In genomic region chr6:1608222-1608975, GRCh38 we compare ENCODE assay signal across 9 cellular contexts. TPM values are rescaled to one million over a fixed set of nuclear protein-coding genes. Genes with fewer than 3 reads are reported as not detected.
DNase-seq lines count a peak whose midpoint lies in the region; ATAC-seq, FAIRE-seq and TF ChIP-seq lines count a peak whose summit lies in the region.
"Had no signal": no experiment of that assay in that cellular context is flagged by ENCODE, and none has a peak within 500 bp of the region (broad histone marks: within the 10 kb centered on the region; RNA-seq: fewer than 3 reads in every experiment).

No MANE protein-coding gene starts in this region.

- no peaks in the 10 kb centered on the region for H3K36me3 ChIP-seq in pancreas

- no peak overlapping the region for H3K27ac Mint-ChIP-seq in effector memory CD8-positive, alpha-beta T cell

- H3K4me3 Mint-ChIP-seq in effector memory CD8-positive, alpha-beta T cell, result peak overlapping the region; percentile 52 to 74

- no peak for FAIRE-seq in pancreas (lab: Jason Lieb, UNC)

- peak overlapping the region in 3 of 4 donors; percentile 49 to 67 (median 65) for H3K4me3 ChIP-seq in pancreas

- WGBS in pancreas, 2 donors, result 14 to 21% methylated on average over 48 of the region's 48 CpGs

- intact Hi-C loops in pancreas (cut with DNase I), result loop anchor here in 2 of 3 donors (10.0 kb wide), 1 partner anchor 496 kb away; no protein-coding TSS in a partner anchor

- no peak overlapping the region for H3K27ac ChIP-seq in pancreas

- peak; percentile 44 for DNase-seq in NCI-H2107 treated with DMSO at 0.1 percent for 48 hours (lab: John Stamatoyannopoulos, UW; ENCODE audit: unreplicated experiment)
- DNase-seq in NCI-H2107 (lab: John Stamatoyannopoulos, UW), result no peak
- DNase-seq in NCI-H748 treated with DMSO at 0.1 percent for 48 hours (lab: John Stamatoyannopoulos, UW), result peak; percentile 42
- DNase-seq in effector memory CD8-positive, alpha-beta T cell, result no peak
- no peak for DNase-seq in pancreas
- DNase-seq in LoVo (ENCODE audit: low spot score), result no peak
- DNase-seq: midbrain had no signal

- no peaks in the 10 kb centered on the region for H3K9me3 Mint-ChIP-seq in effector memory CD8-positive, alpha-beta T cell

- H3K9me3 ChIP-seq in pancreas, result no peaks in the 10 kb centered on the region

- H3K4me1 Mint-ChIP-seq in effector memory CD8-positive, alpha-beta T cell (ENCODE audit: low read depth in 2 of 2), result peaks cover 19 to 43% of the 10 kb centered on the region in 2 donors

- peaks cover 60 to 76% of the 10 kb centered on the region in 2 donors for H3K27me3 Mint-ChIP-seq in effector memory CD8-positive, alpha-beta T cell

- H3K4me1 ChIP-seq in pancreas, result peaks cover 0 to 18% (median 12%) of the 10 kb centered on the region in 3 donors

- ATAC-seq in effector memory CD8-positive, alpha-beta T cell (replicated peaks), result no peak
- no peak for ATAC-seq in pancreas
- ATAC-seq in GM19351 (IDR thresholded peaks at IDR 0.05; ENCODE audit: unreplicated experiment), result no peak
- no peak for ATAC-seq in HG02852 (IDR thresholded peaks at IDR 0.05; ENCODE audit: unreplicated experiment)

- H3K36me3 Mint-ChIP-seq in effector memory CD8-positive, alpha-beta T cell (ENCODE audit: insufficient read depth), result peaks cover 18% of the 10 kb centered on the region

- TF ChIP-seq CTCF in pancreas (IDR thresholded peaks at IDR 0.05), result no peak

- peaks cover 8 to 43% (median 10%) of the 10 kb centered on the region in 4 donors for H3K27me3 ChIP-seq in pancreas

RNA-seq across cellular contexts. Expression of gene FOXC1, which starts 1.3 kb away (rescaled TPM):
- 1 to 10 TPM; 2.4 to 4.0 (median 2.6) TPM for total RNA-seq in pancreas
- 1 to 10 TPM in 1 of 2 donors, under 1 TPM in 1; 0.99 to 1.6 TPM for polyA plus RNA-seq in pancreas

Comparison
In these comparisons a context has a peak if more than half of its experiments do, and no peak if none do; other contexts are left out.
1. DNase-seq: peak in NCI-H2107 treated with DMSO at 0.1 percent for 48 hours (single experiment) and NCI-H748 treated with DMSO at 0.1 percent for 48 hours (single experiment); none in NCI-H2107 (single experiment), effector memory CD8-positive, alpha-beta T cell (0 of 3), pancreas (0 of 6) and LoVo (single experiment).